9 cellular contexts compared by ENCODE assay signal in the genomic region with DNA sequence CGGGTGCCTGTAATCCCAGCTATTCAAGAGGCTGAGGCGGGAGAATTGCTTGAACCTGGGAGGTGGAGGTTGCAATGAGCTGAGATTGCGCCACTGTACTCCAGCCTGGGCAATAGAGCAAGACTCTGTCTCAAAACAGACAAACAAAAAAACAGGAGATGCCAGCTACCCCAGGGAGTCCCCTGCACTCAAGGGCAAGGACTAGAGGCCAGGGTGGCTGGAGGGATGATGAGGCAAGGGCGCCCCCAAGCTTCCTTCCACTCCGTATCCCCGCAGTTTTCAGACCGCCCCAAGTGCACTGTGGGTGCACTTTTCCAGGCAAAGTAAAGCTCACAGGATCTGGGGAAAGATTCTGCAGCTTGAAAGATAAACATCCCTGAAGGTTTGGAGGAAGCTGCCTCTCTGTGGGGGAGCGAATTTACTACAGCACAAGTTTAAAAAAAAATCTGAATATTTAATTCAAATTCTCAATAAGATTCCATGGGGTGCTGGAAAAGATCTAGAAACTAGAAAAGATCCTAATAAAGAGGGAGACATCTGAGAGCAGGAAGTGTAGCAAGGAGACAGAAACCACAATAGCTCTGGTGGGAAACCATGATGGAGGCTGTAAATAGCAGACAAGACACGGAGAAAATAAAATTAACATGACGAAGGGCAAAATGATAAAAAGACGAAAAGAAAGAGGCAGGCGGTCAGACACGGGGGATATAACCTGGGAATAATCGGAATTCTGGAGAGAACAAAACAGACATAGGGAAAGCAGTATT. TPM values are rescaled to one million over a fixed set of nuclear protein-coding genes. Genes with fewer than 3 reads are reported as not detected.
DNase-seq lines count a peak whose midpoint lies in the region; ATAC-seq, FAIRE-seq and TF ChIP-seq lines count a peak whose summit lies in the region.
"Not testable (repeated sequence)": the region's sequence is repeated elsewhere in the genome, so short reads cannot be mapped to it uniquely, and the experiment has no call there.
"Had no signal": no experiment of that assay in that cellular context is flagged by ENCODE, and none has a peak within 500 bp of the region (broad histone marks: within the 10 kb centered on the region; RNA-seq: fewer than 3 reads in every experiment).

No MANE protein-coding gene starts in this region.

- TF ChIP-seq CTCF in CD14-positive monocyte (IDR thresholded peaks at IDR 0.05); WTC11 (IDR thresholded peaks at IDR 0.05): not testable (repeated sequence)
- 0 out of 2 replicates have a peak, but pooled peaks have one; percentile 13 for TF ChIP-seq CTCF in OCI-LY7 (conservative IDR thresholded peaks at IDR 0.05; ENCODE audit: low read length)

- not testable (repeated sequence) for H3K56ac ChIP-seq in mesendoderm (ENCODE audit: low read length)

- WGBS in mesendoderm (ENCODE audit: extremely low coverage, insufficient coverage, low lambda C conversion rate) = no CpG with 5 or more reads among the region's 14 CpGs

- H3K4ac ChIP-seq in mesendoderm (ENCODE audit: low read depth, low read length) = not testable (repeated sequence)

- H2AFZ ChIP-seq in OCI-LY7 (ENCODE audit: low read length) = not testable (repeated sequence)

- POLR2A ChIA-PET in OCI-LY7 (lab: Charles Lee) = not testable (repeated sequence)
- POLR2A ChIA-PET in WTC11 (lab: Charles Lee) = interaction anchor here (0.6 kb wide), 1 partner anchor 870 kb away, joined by 7 read pairs; no protein-coding TSS in a partner anchor

- not testable (repeated sequence) for DNase-seq in CD14-positive monocyte (ENCODE audit: low spot score); OCI-LY7 (ENCODE audit: low spot score); sciatic nerve (ENCODE audit: low spot score)
- DNase-seq in H7 (peak; percentile 56), WTC11 (ENCODE audit: low spot score) (peak; percentile 45), mesendoderm (peak; percentile 17)

- H3K4me2 ChIP-seq in OCI-LY7 (ENCODE audit: low read length); mesendoderm (ENCODE audit: low read length): not testable (repeated sequence)

- peak; percentile 67 for FAIRE-seq in endometrium (lab: Jason Lieb, UNC)

- intact Hi-C loops in CD14-positive monocyte (cut with micrococcal nuclease); OCI-LY7 (cut with micrococcal nuclease; ENCODE audit: unreplicated experiment); sciatic nerve (cut with DNase I): not testable (repeated sequence)

- not testable (repeated sequence) for H2BK5ac ChIP-seq in mesendoderm (ENCODE audit: low read length)

- not testable (repeated sequence) for H2AK5ac ChIP-seq in mesendoderm (ENCODE audit: low read length)

- not testable (repeated sequence) for H3K18ac ChIP-seq in mesendoderm (ENCODE audit: low read length)

- peak overlapping the region in 1 of 7 donors; percentile 73 for H3K27ac Mint-ChIP-seq in CD14-positive monocyte
- not testable (repeated sequence) for H3K27ac Mint-ChIP-seq in WTC11; activated naive CD8-positive, alpha-beta T cell

- not testable (repeated sequence) for H3K27me3 Mint-ChIP-seq in CD14-positive monocyte (ENCODE audit: low read depth in 3 of 3); WTC11 (ENCODE audit: low read depth); activated naive CD8-positive, alpha-beta T cell

- CTCF ChIA-PET in OCI-LY7 (lab: Charles Lee; ENCODE audit: unreplicated experiment) = not testable (repeated sequence)
- CTCF ChIA-PET in WTC11 (lab: Charles Lee) = interaction anchor here (0.6 to 2.4 kb wide), 29 partner anchors 9 to 254 kb away, joined by 3 to 35 read pairs (median 6); partner anchors contain the start of genes COL1A1, LRRC59, RSAD1 and TMEM92

- not testable (repeated sequence) for H3K23ac ChIP-seq in mesendoderm (ENCODE audit: low read length)

- not testable (repeated sequence) for H3K9me3 Mint-ChIP-seq in CD14-positive monocyte; WTC11; activated naive CD8-positive, alpha-beta T cell (ENCODE audit: low read depth)

- peak overlapping the region; percentile 66 to 91 for H3K4me3 Mint-ChIP-seq in CD14-positive monocyte
- not testable (repeated sequence) for H3K4me3 Mint-ChIP-seq in WTC11
- H3K4me3 Mint-ChIP-seq in activated naive CD8-positive, alpha-beta T cell = peak overlapping the region; percentile 58

- H3K36me3 Mint-ChIP-seq in CD14-positive monocyte; WTC11; activated naive CD8-positive, alpha-beta T cell: not testable (repeated sequence)

- not testable (repeated sequence) for BruUV-seq in OCI-LY7 (replicated peaks; lab: Mats Ljungman, UMichigan)

- H2BK15ac ChIP-seq in mesendoderm (replicated peaks; ENCODE audit: low read depth) = not testable (repeated sequence)

- not testable (repeated sequence) for H3K27ac ChIP-seq in OCI-LY7 (ENCODE audit: low read depth, low read length, poor library complexity, severe bottlenecking); mesendoderm (ENCODE audit: low read depth, low read length)

- not testable (repeated sequence) for H4K8ac ChIP-seq in mesendoderm (ENCODE audit: low read depth, low read length)

- not testable (repeated sequence) for H3K9me3 ChIP-seq in OCI-LY7 (ENCODE audit: low read length)

- H3K4me1 Mint-ChIP-seq in CD14-positive monocyte (peaks cover 23% of the 10 kb centered on the region), WTC11 (peaks cover 17% of the 10 kb centered on the region)
- not testable (repeated sequence) for H3K4me1 Mint-ChIP-seq in activated naive CD8-positive, alpha-beta T cell (ENCODE audit: low read depth)

- not testable (repeated sequence) for H2BK120ac ChIP-seq in mesendoderm (ENCODE audit: low read depth, low read length)

- H4K5ac ChIP-seq in mesendoderm (ENCODE audit: low read length) = not testable (repeated sequence)

- not testable (repeated sequence) for H3K9ac ChIP-seq in mesendoderm (ENCODE audit: low read length)

- not testable (repeated sequence) for H4K20me1 ChIP-seq in OCI-LY7 (ENCODE audit: insufficient read depth, low read length)

- H3K79me2 ChIP-seq in OCI-LY7 (ENCODE audit: insufficient read depth, low read depth, low read length); mesendoderm (ENCODE audit: control insufficient read depth, insufficient read depth, low read length): not testable (repeated sequence)

- H3K4me3 ChIP-seq in H7 (ENCODE audit: insufficient read depth, low read depth, low read length); OCI-LY7 (ENCODE audit: low read depth, low read length, poor library complexity, severe bottlenecking); mesendoderm (ENCODE audit: low read length): not testable (repeated sequence)

- H3K79me1 ChIP-seq in mesendoderm (ENCODE audit: low read length) = not testable (repeated sequence)

- not testable (repeated sequence) for H3K36me3 ChIP-seq in H7 (replicated peaks; ENCODE audit: control insufficient read depth, insufficient read depth, low read length); OCI-LY7 (ENCODE audit: insufficient read depth, low read length); mesendoderm (ENCODE audit: control insufficient read depth, insufficient read depth, low read length)

- H3K9me2 ChIP-seq in OCI-LY7 (ENCODE audit: insufficient read depth, low read length) = not testable (repeated sequence)

- H3K27me3 ChIP-seq in H7 (ENCODE audit: control insufficient read depth, insufficient read depth, low read length); mesendoderm (ENCODE audit: insufficient read depth, low read length, poor library complexity): not testable (repeated sequence)

- not testable (repeated sequence) for H3K4me1 ChIP-seq in OCI-LY7 (ENCODE audit: insufficient read depth, low read length, poor library complexity, severe bottlenecking); mesendoderm (ENCODE audit: control insufficient read depth, low read depth, low read length)

- ATAC-seq in WTC11 = peak; percentile 89
- peak; percentile 38 for ATAC-seq in sciatic nerve

TF ChIP-seq in WTC11, 78 proteins besides CTCF, POLR2A, EP300 and RAD21 (continues in another document):
- TF ChIP-seq SP1 (CRISPR knock-in tag; conservative IDR thresholded peaks at IDR 0.05) = 0 out of 2 replicates have a peak, but pooled peaks have one; percentile 35

RNA-seq across cellular contexts. Expression of gene XYLT2, which starts 12.5 kb away (rescaled TPM):
- 1 to 10 TPM; 4.4 TPM for polyA plus RNA-seq in CD14-positive monocyte
- 47.5 and 54.3 TPM in 2 replicates for total RNA-seq in H7 (2014; rRNA removed; shearing (Covaris generic))
- total RNA-seq in OCI-LY7 (2014; rRNA removed; shearing (Covaris generic)) = 22.4 and 22.5 TPM in 2 replicates
- total RNA-seq in OCI-LY7 (2022) (20.9 and 25.5 TPM in 2 replicates), WTC11 (2021) (35.7 to 39.7 TPM (median 37.9 TPM) in 3 replicates), sciatic nerve (20.0 TPM)
- 7.8 TPM for polyA plus RNA-seq in mesendoderm (2013, experiment 1 of 2)
- polyA plus RNA-seq in mesendoderm (2013, experiment 2 of 2) = 7.8 TPM

RNA-seq across cellular contexts. Expression of gene MRPL27, which starts 39.5 kb away (rescaled TPM):
- polyA plus RNA-seq in CD14-positive monocyte = 10 to 100 TPM; 75.3 to 82.3 TPM
- 55.5 and 86.3 TPM in 2 replicates for total RNA-seq in H7 (2014; rRNA removed; shearing (Covaris generic))
- total RNA-seq in OCI-LY7 (2014; rRNA removed; shearing (Covaris generic)) = 80.2 and 85.1 TPM in 2 replicates
- total RNA-seq in OCI-LY7 (2022) (63.9 and 68.8 TPM in 2 replicates), WTC11 (2021) (66.7 to 80.5 TPM (median 69.8 TPM) in 3 replicates), sciatic nerve (41.2 TPM)
- 99.9 TPM for polyA plus RNA-seq in mesendoderm (2013, experiment 1 of 2)
- 99.9 TPM for polyA plus RNA-seq in mesendoderm (2013, experiment 2 of 2)

RNA-seq across cellular contexts. Expression of gene EME1, which starts 39.6 kb away (rescaled TPM):
- under 1 TPM; 0.43 to 0.76 TPM for polyA plus RNA-seq in CD14-positive monocyte
- 21.7 and 28.2 TPM in 2 replicates for total RNA-seq in H7 (2014; rRNA removed; shearing (Covaris generic))
- 25.2 and 34.0 TPM in 2 replicates for total RNA-seq in OCI-LY7 (2014; rRNA removed; shearing (Covaris generic))
- total RNA-seq in OCI-LY7 (2022) (34.2 and 38.2 TPM in 2 replicates), WTC11 (2021) (22.8 to 27.1 TPM (median 24.9 TPM) in 3 replicates), sciatic nerve (1.5 TPM)
- polyA plus RNA-seq in mesendoderm (2013, experiment 1 of 2) = 7.3 TPM
- 7.1 TPM for polyA plus RNA-seq in mesendoderm (2013, experiment 2 of 2)

RNA-seq across cellular contexts. Expression of gene TMEM92, which starts 59.2 kb away (rescaled TPM):
- polyA plus RNA-seq in CD14-positive monocyte = not detected
- total RNA-seq in H7 (2014; rRNA removed; shearing (Covaris generic)) = 7.3 and 7.5 TPM in 2 replicates
- not detected in 2 replicates for total RNA-seq in OCI-LY7 (2014; rRNA removed; shearing (Covaris generic))
- total RNA-seq in OCI-LY7 (2022) (not detected in 2 replicates), WTC11 (2021) (9.8 to 10.4 TPM (median 10.3 TPM) in 3 replicates), sciatic nerve (0.53 TPM)
- polyA plus RNA-seq in mesendoderm (2013, experiment 1 of 2) = 11.5 TPM
- 10.9 TPM for polyA plus RNA-seq in mesendoderm (2013, experiment 2 of 2)
- polyA plus RNA-seq: immature natural killer cell had no signal
